ENCODE assay signal across 17 cellular contexts in genomic region chr3:149417174-149417573, GRCh38. TPM values are rescaled to one million over a fixed set of nuclear protein-coding genes. Genes with fewer than 3 reads are reported as not detected.
DNase-seq lines count a peak whose midpoint lies in the region; ATAC-seq and TF ChIP-seq lines count a peak whose summit lies in the region.
"Had no signal": no experiment of that assay in that cellular context is flagged by ENCODE, and none has a peak within 500 bp of the region (broad histone marks: within the 10 kb centered on the region; RNA-seq: fewer than 3 reads in every experiment).

No MANE protein-coding gene starts in this region.

- H3K4me1 Mint-ChIP-seq in activated T-cell treated with anti-CD3 and anti-CD28 coated beads, Interleukin-2, amount 50 U/mL, for 24 hours (ENCODE audit: low read depth), result no peaks in the 10 kb centered on the region
- H3K4me1 Mint-ChIP-seq: activated naive CD4-positive, alpha-beta T cell treated with anti-CD3 and anti-CD28 coated beads, Interleukin-2, amount 50 U/mL, for 24 hours had no signal

- H2BK15ac ChIP-seq in mesendoderm (replicated peaks; ENCODE audit: low read depth), result no peak overlapping the region

- no peak for TF ChIP-seq CTCF in lower leg skin (IDR thresholded peaks at IDR 0.05)

- H3K9ac ChIP-seq in mesendoderm (ENCODE audit: low read length), result no peak overlapping the region
- H3K9ac ChIP-seq: GM23248 had no signal

- H3K79me2 ChIP-seq in mesendoderm (ENCODE audit: control insufficient read depth, insufficient read depth, low read length), result no peaks in the 10 kb centered on the region

- TF ChIP-seq POLR2A in lower leg skin (IDR thresholded peaks at IDR 0.05), result no peak

- no peaks in the 10 kb centered on the region for H3K36me3 Mint-ChIP-seq in activated T-cell treated with anti-CD3 and anti-CD28 coated beads, Interleukin-2, amount 50 U/mL, for 24 hours (ENCODE audit: low read depth)
- H3K36me3 Mint-ChIP-seq: activated naive CD4-positive, alpha-beta T cell treated with anti-CD3 and anti-CD28 coated beads, Interleukin-2, amount 50 U/mL, for 24 hours had no signal

- no peak overlapping the region for H3K18ac ChIP-seq in mesendoderm (ENCODE audit: low read length)

- no peak overlapping the region for H4K8ac ChIP-seq in mesendoderm (ENCODE audit: low read depth, low read length)

- no peaks in the 10 kb centered on the region for H3K27me3 ChIP-seq in mesendoderm (ENCODE audit: insufficient read depth, low read length, poor library complexity)

- H3K4me1 ChIP-seq in mesendoderm (ENCODE audit: control insufficient read depth, low read depth, low read length), result no peaks in the 10 kb centered on the region

- no peak overlapping the region for H3K56ac ChIP-seq in mesendoderm (ENCODE audit: low read length)

- no peak overlapping the region for H2BK120ac ChIP-seq in mesendoderm (ENCODE audit: low read depth, low read length)

- H4K5ac ChIP-seq in mesendoderm (ENCODE audit: low read length), result no peak overlapping the region

- intact Hi-C loops in lower leg skin (cut with DNase I; ENCODE audit: low total_unique reads), result no loop called here

- no peak overlapping the region for H2BK5ac ChIP-seq in mesendoderm (ENCODE audit: low read length)

- H3K4ac ChIP-seq in mesendoderm (ENCODE audit: low read depth, low read length), result no peak overlapping the region

- peaks cover 9% of the 10 kb centered on the region for H3K27me3 Mint-ChIP-seq in activated T-cell treated with anti-CD3 and anti-CD28 coated beads, Interleukin-2, amount 50 U/mL, for 24 hours
- H3K27me3 Mint-ChIP-seq: activated CD4-positive, alpha-beta T cell treated with anti-CD3 and anti-CD28 coated beads, Interleukin-2, amount 10 ng/mL, durations not matched to agents 7 days and 5 days had no signal

- H3K27ac ChIP-seq in mesendoderm (ENCODE audit: low read depth, low read length), result no peak overlapping the region
- H3K27ac ChIP-seq: GM23248, skin epidermis had no signal

- H3K4me3 ChIP-seq in mesendoderm (ENCODE audit: low read length), result no peak overlapping the region
- H3K4me3 ChIP-seq in lower leg skin (ENCODE audit: low read depth, poor library complexity, severe bottlenecking), result no peak overlapping the region
- H3K4me3 ChIP-seq: GM23248, skin epidermis had no signal

- no peaks in the 10 kb centered on the region for H3K79me1 ChIP-seq in mesendoderm (ENCODE audit: low read length)

- no peaks in the 10 kb centered on the region for H3K36me3 ChIP-seq in mesendoderm (ENCODE audit: control insufficient read depth, insufficient read depth, low read length)

- H3K9me3 Mint-ChIP-seq in activated T-cell treated with anti-CD3 and anti-CD28 coated beads, Interleukin-2, amount 50 U/mL, for 24 hours, result no peaks in the 10 kb centered on the region
- H3K9me3 Mint-ChIP-seq: activated CD4-positive, alpha-beta T cell treated with anti-CD3 and anti-CD28 coated beads, Interleukin-2, amount 10 ng/mL, durations not matched to agents 7 days and 5 days; activated naive CD4-positive, alpha-beta T cell treated with anti-CD3 and anti-CD28 coated beads, Interleukin-2, amount 50 U/mL, for 24 hours had no signal

- no CpG with 5 or more reads among the region's 3 CpGs for WGBS in mesendoderm (ENCODE audit: extremely low coverage, insufficient coverage, low lambda C conversion rate)
- WGBS in lower leg skin, 2 donors, result 90% methylated on average over 3 of the region's 3 CpGs

- ATAC-seq in GM19043 (IDR thresholded peaks at IDR 0.05; ENCODE audit: low read depth, unreplicated experiment) (peak; percentile 87), HG02588 (IDR thresholded peaks at IDR 0.05; ENCODE audit: unreplicated experiment) (peak; percentile 83), HG03354 (IDR thresholded peaks at IDR 0.05; ENCODE audit: poor library complexity, severe bottlenecking, unreplicated experiment) (peak; percentile 96)

- DNase-seq in renal cortical epithelial cell (ENCODE audit: low read depth), result peak; percentile 74
- no peak for DNase-seq in glomerular visceral epithelial cell (ENCODE audit: extremely low spot score)
- no peak for DNase-seq in mesendoderm
- DNase-seq in lower leg skin (ENCODE audit: low spot score in 2 of 2), result no peak
- no peak for DNase-seq in activated T-cell treated with anti-CD3 and anti-CD28 coated beads, Interleukin-2, amount 50 U/mL, for 24 hours
- DNase-seq: activated CD4-positive, alpha-beta T cell treated with anti-CD3 and anti-CD28 coated beads, Interleukin-2, amount 10 ng/mL, durations not matched to agents 7 days and 5 days; DMS79; GM23248; hypothalamus; NCI-H345 had no signal

- no peak overlapping the region for H3K4me2 ChIP-seq in mesendoderm (ENCODE audit: low read length)

- no peak overlapping the region for H3K4me3 Mint-ChIP-seq in activated T-cell treated with anti-CD3 and anti-CD28 coated beads, Interleukin-2, amount 50 U/mL, for 24 hours
- H3K4me3 Mint-ChIP-seq: activated CD4-positive, alpha-beta T cell treated with anti-CD3 and anti-CD28 coated beads, Interleukin-2, amount 10 ng/mL, durations not matched to agents 7 days and 5 days; activated naive CD4-positive, alpha-beta T cell treated with anti-CD3 and anti-CD28 coated beads, Interleukin-2, amount 50 U/mL, for 24 hours had no signal

- H3K23ac ChIP-seq in mesendoderm (ENCODE audit: low read length), result no peak overlapping the region

- no peak overlapping the region for H2AK5ac ChIP-seq in mesendoderm (ENCODE audit: low read length)

- no peak overlapping the region for H3K27ac Mint-ChIP-seq in activated T-cell treated with anti-CD3 and anti-CD28 coated beads, Interleukin-2, amount 50 U/mL, for 24 hours
- H3K27ac Mint-ChIP-seq: activated CD4-positive, alpha-beta T cell treated with anti-CD3 and anti-CD28 coated beads, Interleukin-2, amount 10 ng/mL, durations not matched to agents 7 days and 5 days; activated naive CD4-positive, alpha-beta T cell treated with anti-CD3 and anti-CD28 coated beads, Interleukin-2, amount 50 U/mL, for 24 hours had no signal

RNA-seq across cellular contexts. Expression of gene TM4SF1, which starts 39.7 kb away (rescaled TPM):
- 63.8 and 247 TPM in 2 replicates for total RNA-seq in renal cortical epithelial cell
- polyA plus RNA-seq in mesendoderm (2013, experiment 1 of 2), result 0.22 TPM
- 0.25 TPM for polyA plus RNA-seq in mesendoderm (2013, experiment 2 of 2)
- total RNA-seq in lower leg skin, result 100 to 1,000 TPM in 1 of 4 donors, 10 to 100 TPM in 3; 24.5 to 131 (median 51.0) TPM
- total RNA-seq: activated CD4-positive, alpha-beta T cell treated with anti-CD3 and anti-CD28 coated beads, Interleukin-2, amount 10 ng/mL, durations not matched to agents 7 days and 5 days had no signal

RNA-seq across cellular contexts. Expression of gene TM4SF4, which starts 57.3 kb away (rescaled TPM):
- total RNA-seq in renal cortical epithelial cell, result 0.87 and 1.3 TPM in 2 replicates
- polyA plus RNA-seq in mesendoderm (2013, experiment 1 of 2), result not detected
- polyA plus RNA-seq in mesendoderm (2013, experiment 2 of 2), result not detected
- total RNA-seq in lower leg skin, result not detected
- total RNA-seq: activated CD4-positive, alpha-beta T cell treated with anti-CD3 and anti-CD28 coated beads, Interleukin-2, amount 10 ng/mL, durations not matched to agents 7 days and 5 days; dermis microvascular lymphatic vessel endothelial cell; SK-MEL-5 had no signal
